Comparison of ENCODE assay signal across 7 cellular contexts in the genomic region with DNA sequence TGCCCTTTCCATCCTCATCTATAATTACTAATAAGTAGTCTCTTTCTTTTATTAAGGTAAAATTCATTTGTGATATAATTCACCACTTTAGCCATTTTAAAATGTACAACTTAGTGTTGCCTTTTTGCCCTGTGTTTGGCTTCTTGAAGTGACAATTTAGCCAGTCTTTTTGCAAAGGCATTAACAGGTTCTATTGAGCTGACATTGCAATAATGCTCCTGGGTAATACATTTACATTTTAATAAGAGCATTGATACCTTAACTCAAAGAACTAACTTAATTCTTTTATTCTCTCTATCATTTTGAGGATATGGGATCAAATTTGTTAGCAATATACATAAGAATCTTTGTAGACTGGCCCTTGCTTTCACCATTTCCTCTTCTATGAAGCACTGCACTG.
"Had no signal": no experiment of that assay in that cellular context is flagged by ENCODE, and none has a peak within 500 bp of the region (broad histone marks: within the 10 kb centered on the region; RNA-seq: fewer than 3 reads in every experiment).

No MANE protein-coding gene starts in this region.

- H3K4me3 ChIP-seq: GM23248, HAP-1 had no signal

- ATAC-seq: HCT116 had no signal

- H2AFZ ChIP-seq: GM23248 had no signal

- DNase-seq: GM23248, GOT3, H7, HFFc6 had no signal

- H3K27ac ChIP-seq: GM23248, HL-60 had no signal

- H3K36me3 ChIP-seq: HAP-1 had no signal

- H3K4me1 ChIP-seq: HAP-1 had no signal

- H3K9me3 ChIP-seq: HAP-1 had no signal

- H3K9ac ChIP-seq: GM23248 had no signal
